Comparison of ENCODE assay signal across 20 cellular contexts in the genomic region with DNA sequence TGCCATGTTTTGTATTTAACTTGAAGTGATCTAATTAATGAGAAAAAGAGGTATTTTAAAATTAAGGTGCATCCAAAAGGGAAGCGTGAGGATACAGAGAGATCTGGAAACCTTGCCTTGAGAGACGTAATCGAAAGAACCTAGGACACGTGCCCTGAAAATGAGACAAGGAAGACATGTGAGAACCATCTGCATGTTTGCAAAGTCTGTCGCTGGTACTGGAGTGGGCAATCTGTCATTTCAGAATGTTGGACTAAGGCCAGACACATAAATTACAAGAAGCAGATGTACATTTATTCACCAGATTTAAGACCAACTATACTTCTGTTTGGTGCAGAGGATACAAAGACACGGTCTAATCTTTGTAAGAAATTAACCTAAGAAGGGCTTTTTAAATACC. TPM values are rescaled to one million over a fixed set of nuclear protein-coding genes. Genes with fewer than 3 reads are reported as not detected.
A peak's percentile ranks its signal among the peaks of the same experiment; 100 is the strongest.
DNase-seq lines count a peak whose midpoint lies in the region; ATAC-seq and TF ChIP-seq lines count a peak whose summit lies in the region.
"Had no signal": no experiment of that assay in that cellular context is flagged by ENCODE, and none has a peak within 500 bp of the region (broad histone marks: within the 10 kb centered on the region; RNA-seq: fewer than 3 reads in every experiment).

No MANE protein-coding gene starts in this region.

- intact Hi-C loops in MCF 10A (cut with micrococcal nuclease), result no loop called here

- POLR2A ChIA-PET in MCF 10A (lab: Yijun Ruan, JAX), result interaction anchor here (1.2 kb wide), 1 partner anchor 260 kb away, joined by 3 read pairs; no protein-coding TSS in a partner anchor

- CTCF ChIA-PET in MCF 10A (lab: Yijun Ruan, JAX), result interaction anchor here (0.7 to 1.1 kb wide), 2 partner anchors 9 to 25 kb away, joined by 3 to 5 read pairs; no protein-coding TSS in a partner anchor

- DNase-seq in Ammon's horn (ENCODE audit: low spot score) (peak; percentile 19), NCI-H1436 (lab: John Stamatoyannopoulos, UW) (peak; percentile 51), NCI-H345 treated with DMSO at 0.1 percent for 48 hours (lab: John Stamatoyannopoulos, UW; ENCODE audit: unreplicated experiment) (peak; percentile 64), SHP77 treated with DMSO at 0.1 percent for 48 hours (lab: John Stamatoyannopoulos, UW) (peak; percentile 91), MCF 10A (ENCODE audit: unreplicated experiment) (no peak)
- DNase-seq: activated CD4-positive, alpha-beta memory T cell treated with anti-CD3 and anti-CD28 coated beads, Interleukin-2, amount 10 ng/mL, durations not matched to agents 7 days and 5 days; activated naive CD4-positive, alpha-beta T cell treated with anti-CD3 and anti-CD28 coated beads, Interleukin-2, amount 50 U/mL, for 16 hours; activated T-cell treated with anti-CD3 and anti-CD28 coated beads, Interleukin-2, amount 50 U/mL, for 4 hours; CD4-positive, alpha-beta memory T cell; EL; foreskin fibroblast; HFFc6; NK-92 treated with Interleukin-12 subunit alpha and Interleukin-12 subunit beta, amount 100 ng/mL, for 24 hours; stimulated activated CD4-positive, alpha-beta T cell treated with anti-CD3 and anti-CD28 coated beads, Interleukin-15, amount 100 ng/mL, for 24 hours had no signal

- H3K36me3 Mint-ChIP-seq in MCF 10A (ENCODE audit: insufficient read depth, unreplicated experiment), result no peaks in the 10 kb centered on the region
- H3K36me3 Mint-ChIP-seq: CD4-positive, alpha-beta memory T cell had no signal

- H3K4me3 Mint-ChIP-seq in MCF 10A (ENCODE audit: unreplicated experiment), result no peak overlapping the region
- H3K4me3 Mint-ChIP-seq: activated CD4-positive, alpha-beta memory T cell treated with anti-CD3 and anti-CD28 coated beads, Interleukin-2, amount 10 ng/mL, durations not matched to agents 7 days and 5 days; activated T-cell treated with anti-CD3 and anti-CD28 coated beads, Interleukin-2, amount 50 U/mL, for 4 hours; CD4-positive, alpha-beta memory T cell; HFFc6; stimulated activated naive CD8-positive, alpha-beta T cell treated with anti-CD3 and anti-CD28 coated beads, Interleukin-15, Interleukin-2, amounts not matched to agents 100 ng/mL and 50 ng/mL, for 24 hours had no signal

- ATAC-seq in HG03442 (IDR thresholded peaks at IDR 0.05; ENCODE audit: unreplicated experiment) (no peak), GM21526 (IDR thresholded peaks at IDR 0.05; ENCODE audit: low FRiP score, unreplicated experiment) (no peak), HG02571 (IDR thresholded peaks at IDR 0.05; ENCODE audit: unreplicated experiment) (no peak)
- ATAC-seq: activated T-cell treated with anti-CD3 and anti-CD28 coated beads, Interleukin-2, amount 50 U/mL, for 4 hours; left lobe of liver had no signal

- no peak for TF ChIP-seq CTCF in MCF 10A (IDR thresholded peaks at IDR 0.05; ENCODE audit: unreplicated experiment)

- H3K27ac Mint-ChIP-seq in MCF 10A (ENCODE audit: low read depth, unreplicated experiment), result no peak overlapping the region
- H3K27ac Mint-ChIP-seq: activated CD4-positive, alpha-beta memory T cell treated with anti-CD3 and anti-CD28 coated beads, Interleukin-2, amount 10 ng/mL, durations not matched to agents 7 days and 5 days; CD4-positive, alpha-beta memory T cell; HFFc6; stimulated activated naive CD8-positive, alpha-beta T cell treated with anti-CD3 and anti-CD28 coated beads, Interleukin-15, Interleukin-2, amounts not matched to agents 100 ng/mL and 50 ng/mL, for 24 hours had no signal

- no peaks in the 10 kb centered on the region for H3K27me3 Mint-ChIP-seq in MCF 10A (ENCODE audit: insufficient read depth, unreplicated experiment)

- BruUV-seq in MCF 10A (replicated peaks; lab: Mats Ljungman, UMichigan), result no TSS peak

- H3K9me3 Mint-ChIP-seq in MCF 10A (ENCODE audit: unreplicated experiment), result no peaks in the 10 kb centered on the region
- H3K9me3 Mint-ChIP-seq: activated CD4-positive, alpha-beta memory T cell treated with anti-CD3 and anti-CD28 coated beads, Interleukin-2, amount 10 ng/mL, durations not matched to agents 7 days and 5 days; activated T-cell treated with anti-CD3 and anti-CD28 coated beads, Interleukin-2, amount 50 U/mL, for 4 hours; CD4-positive, alpha-beta memory T cell; HFFc6; stimulated activated naive CD8-positive, alpha-beta T cell treated with anti-CD3 and anti-CD28 coated beads, Interleukin-15, Interleukin-2, amounts not matched to agents 100 ng/mL and 50 ng/mL, for 24 hours had no signal

- H3K4me1 Mint-ChIP-seq in MCF 10A (ENCODE audit: insufficient read depth, unreplicated experiment), result no peaks in the 10 kb centered on the region
- H3K4me1 Mint-ChIP-seq: CD4-positive, alpha-beta memory T cell had no signal

RNA-seq across cellular contexts. Expression of a gene that starts 9.2 kb away (rescaled TPM):
- total RNA-seq in MCF 10A (2022), result 0.17 and 0.65 TPM in 2 replicates
- total RNA-seq: activated CD4-positive, alpha-beta memory T cell treated with anti-CD3 and anti-CD28 coated beads, Interleukin-2, amount 10 ng/mL, durations not matched to agents 7 days and 5 days; CD4-positive, alpha-beta memory T cell; HFFc6; mononuclear cell had no signal

RNA-seq across cellular contexts. Expression of a gene that starts 42.1 kb away (rescaled TPM):
- total RNA-seq in MCF 10A (2022), result 14.0 and 14.1 TPM in 2 replicates
- total RNA-seq: CD4-positive, alpha-beta memory T cell had no signal
